In the genomic region with DNA sequence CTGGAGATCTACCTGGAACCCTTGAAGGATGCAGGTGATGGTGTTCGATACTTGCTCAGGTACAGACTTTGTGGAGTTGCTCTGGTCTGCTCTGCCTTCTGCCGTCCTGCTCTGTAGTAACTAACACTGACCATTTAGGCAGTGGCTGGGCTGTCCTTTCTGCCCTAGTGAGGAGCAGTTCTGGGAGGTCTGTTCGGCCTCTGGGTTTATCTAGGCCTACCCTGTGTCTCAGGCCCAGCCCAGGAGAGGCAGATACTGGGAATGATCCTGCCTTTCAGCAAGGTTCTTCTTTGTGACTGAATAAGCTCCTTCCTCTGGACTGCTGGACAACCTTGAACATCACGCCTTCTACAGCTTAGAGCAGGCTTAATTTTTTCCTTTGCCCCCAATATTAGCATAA, we compare ENCODE assay signal across 11 cellular contexts. TPM values are rescaled to one million over a fixed set of nuclear protein-coding genes. Genes with fewer than 3 reads are reported as not detected.
DNase-seq lines count a peak whose midpoint lies in the region; ATAC-seq and TF ChIP-seq lines count a peak whose summit lies in the region.
"Had no signal": no experiment of that assay in that cellular context is flagged by ENCODE, and none has a peak within 500 bp of the region (broad histone marks: within the 10 kb centered on the region; RNA-seq: fewer than 3 reads in every experiment).

No MANE protein-coding gene starts in this region.

- intact Hi-C loops in activated CD4-positive, alpha-beta T cell treated with anti-CD3 and anti-CD28 coated beads, Interleukin-2, amount 10 ng/mL, durations not matched to agents 24 days and 14 days (cut with micrococcal nuclease), result loop anchor here (10.0 kb wide), 2 partner anchors 164 to 314 kb away; partner anchors contain the start of genes ANKRD2 and PGAM1

- peaks cover 5% of the 10 kb centered on the region for H3K27me3 Mint-ChIP-seq in activated CD4-positive, alpha-beta T cell treated with anti-CD3 and anti-CD28 coated beads, Interleukin-2, amount 10 ng/mL, durations not matched to agents 24 days and 14 days
- peaks cover 19% of the 10 kb centered on the region for H3K27me3 Mint-ChIP-seq in progenitor cell of endocrine pancreas

- ATAC-seq in GM18519 (IDR thresholded peaks at IDR 0.05; ENCODE audit: low FRiP score, unreplicated experiment), result no peak

- H3K4me3 Mint-ChIP-seq in activated CD4-positive, alpha-beta T cell treated with anti-CD3 and anti-CD28 coated beads, Interleukin-2, amount 10 ng/mL, durations not matched to agents 24 days and 14 days, result peak overlapping the region; percentile 96
- H3K4me3 Mint-ChIP-seq in progenitor cell of endocrine pancreas (ENCODE audit: low read depth), result peak overlapping the region; percentile 88

- TF ChIP-seq CTCF in RWPE1 (conservative IDR thresholded peaks at IDR 0.05; ENCODE audit: low read depth) (no peak), epithelial cell of proximal tubule (conservative IDR thresholded peaks at IDR 0.05; ENCODE audit: low read depth, low read length) (no peak), progenitor cell of endocrine pancreas (IDR thresholded peaks at IDR 0.05; ENCODE audit: unreplicated experiment) (no peak)

- DNase-seq in activated CD4-positive, alpha-beta T cell treated with anti-CD3 and anti-CD28 coated beads, Interleukin-2, amount 10 ng/mL, durations not matched to agents 24 days and 14 days, result no peak
- no peak for DNase-seq in activated CD4-positive, alpha-beta T cell treated with anti-CD3 and anti-CD28 coated beads for 1 hour
- DNase-seq in RWPE1 (ENCODE audit: low spot score) (no peak), epithelial cell of proximal tubule (ENCODE audit: low read depth) (no peak), progenitor cell of endocrine pancreas (ENCODE audit: low spot score, unreplicated experiment) (no peak), NCI-H510A (lab: John Stamatoyannopoulos, UW) (no peak), cerebellar nuclear complex (lab: John Stamatoyannopoulos, UW) (no peak)
- DNase-seq: GF-D8, NCI-H1694 had no signal

- peaks cover 45% of the 10 kb centered on the region for H3K36me3 Mint-ChIP-seq in activated CD4-positive, alpha-beta T cell treated with anti-CD3 and anti-CD28 coated beads, Interleukin-2, amount 10 ng/mL, durations not matched to agents 24 days and 14 days (ENCODE audit: low read depth)
- H3K36me3 Mint-ChIP-seq in progenitor cell of endocrine pancreas (ENCODE audit: insufficient read depth), result peaks cover 13% of the 10 kb centered on the region

- POLR2A ChIA-PET in RWPE1 (lab: Yijun Ruan, JAX; ENCODE audit: low non-redundant PET), result interaction anchor here (0.6 kb wide), 1 partner anchor 25 kb away, joined by 3 read pairs; no protein-coding TSS in a partner anchor

- peak overlapping the region; percentile 12; the same call in 1 of the 2 replicates for H3K27ac ChIP-seq in RWPE1

- peak overlapping the region; percentile 96 for H3K4me3 ChIP-seq in epithelial cell of proximal tubule (ENCODE audit: low read depth, low read length)

- H3K9me3 Mint-ChIP-seq in activated CD4-positive, alpha-beta T cell treated with anti-CD3 and anti-CD28 coated beads, Interleukin-2, amount 10 ng/mL, durations not matched to agents 24 days and 14 days, result peaks cover 9% of the 10 kb centered on the region
- H3K9me3 Mint-ChIP-seq in progenitor cell of endocrine pancreas (ENCODE audit: low read depth), result peaks cover 7% of the 10 kb centered on the region

- H3K27ac Mint-ChIP-seq in activated CD4-positive, alpha-beta T cell treated with anti-CD3 and anti-CD28 coated beads, Interleukin-2, amount 10 ng/mL, durations not matched to agents 24 days and 14 days, result no peak overlapping the region
- H3K27ac Mint-ChIP-seq in progenitor cell of endocrine pancreas, result no peak overlapping the region

- CTCF ChIA-PET in RWPE1 (lab: Yijun Ruan, JAX), result interaction anchor here (0.6 kb wide), 2 partner anchors 20 to 29 kb away, joined by 3 read pairs; no protein-coding TSS in a partner anchor

- H3K4me1 Mint-ChIP-seq in activated CD4-positive, alpha-beta T cell treated with anti-CD3 and anti-CD28 coated beads, Interleukin-2, amount 10 ng/mL, durations not matched to agents 24 days and 14 days, result peaks cover 44% of the 10 kb centered on the region
- H3K4me1 Mint-ChIP-seq in progenitor cell of endocrine pancreas (ENCODE audit: low read depth), result peaks cover 12% of the 10 kb centered on the region

RNA-seq across cellular contexts. Expression of gene ZFYVE27, which starts 1.7 kb away (rescaled TPM):
- 38.1 and 42.2 TPM in 2 replicates for total RNA-seq in activated CD4-positive, alpha-beta T cell treated with anti-CD3 and anti-CD28 coated beads, Interleukin-2, amount 10 ng/mL, durations not matched to agents 24 days and 14 days
- 13.5 and 23.6 TPM in 2 replicates for total RNA-seq in epithelial cell of proximal tubule
- total RNA-seq in progenitor cell of endocrine pancreas, result 43.4 and 44.2 TPM in 2 replicates

RNA-seq across cellular contexts. Expression of gene MARVELD1, which starts 25.1 kb away (rescaled TPM):
- 4.6 and 5.6 TPM in 2 replicates for total RNA-seq in activated CD4-positive, alpha-beta T cell treated with anti-CD3 and anti-CD28 coated beads, Interleukin-2, amount 10 ng/mL, durations not matched to agents 24 days and 14 days
- total RNA-seq in epithelial cell of proximal tubule, result 21.2 and 30.5 TPM in 2 replicates
- total RNA-seq in progenitor cell of endocrine pancreas, result 14.3 and 14.7 TPM in 2 replicates

RNA-seq across cellular contexts. Expression of gene SFRP5, which starts 33.2 kb away (rescaled TPM):
- not detected in 2 replicates for total RNA-seq in activated CD4-positive, alpha-beta T cell treated with anti-CD3 and anti-CD28 coated beads, Interleukin-2, amount 10 ng/mL, durations not matched to agents 24 days and 14 days
- total RNA-seq in epithelial cell of proximal tubule (not detected in 2 replicates), progenitor cell of endocrine pancreas (73.1 and 81.0 TPM in 2 replicates)
- total RNA-seq: A673 had no signal

RNA-seq across cellular contexts. Expression of gene AVPI1, which starts 51.6 kb away (rescaled TPM):
- 1.1 and 1.3 TPM in 2 replicates for total RNA-seq in activated CD4-positive, alpha-beta T cell treated with anti-CD3 and anti-CD28 coated beads, Interleukin-2, amount 10 ng/mL, durations not matched to agents 24 days and 14 days
- total RNA-seq in epithelial cell of proximal tubule (6.5 and 12.0 TPM in 2 replicates), progenitor cell of endocrine pancreas (4.3 TPM in 2 replicates)

Comparison
In these comparisons a context has a peak if more than half of its experiments do, and no peak if none do; other contexts are left out.
1. RNA of gene SFRP5, which starts 33.2 kb away (total RNA-seq): 73.1 to 81.0 TPM in progenitor cell of endocrine pancreas; not detected in activated CD4-positive, alpha-beta T cell treated with anti-CD3 and anti-CD28 coated beads, Interleukin-2, amount 10 ng/mL, durations not matched to agents 24 days and 14 days and not detected in epithelial cell of proximal tubule; every median in the first group is over 10 times any median in the second.